In genomic region chr7:55469721-55470120, GRCh38 we compare ENCODE assay signal across 1 cellular context.
TF ChIP-seq lines count a peak whose summit lies in the region.

No MANE protein-coding gene starts in this region.

TF ChIP-seq in IMR-90, 13 proteins besides CTCF, POLR2A, EP300 and RAD21:
- no peak for TF ChIP-seq RFX5 (IDR thresholded peaks at IDR 0.05; ENCODE audit: low read depth, low read length)
- no peak for TF ChIP-seq MXI1 (IDR thresholded peaks at IDR 0.05; ENCODE audit: borderline replicate concordance, low read depth, low read length)
- TF ChIP-seq CHD1 (IDR thresholded peaks at IDR 0.05; ENCODE audit: low read depth, low read length), result no peak
- no peak for TF ChIP-seq NFE2L2 (IDR thresholded peaks at IDR 0.05; ENCODE audit: low read depth, low read length)
- no peak for TF ChIP-seq MAFK (IDR thresholded peaks at IDR 0.05; ENCODE audit: low read depth, low read length)
- no peak for TF ChIP-seq USF2 (IDR thresholded peaks at IDR 0.05; ENCODE audit: low read depth, low read length)
- TF ChIP-seq MAZ (IDR thresholded peaks at IDR 0.05; ENCODE audit: borderline replicate concordance, low read depth, low read length), result no peak
- no peak for TF ChIP-seq ELK1 (IDR thresholded peaks at IDR 0.05; ENCODE audit: borderline replicate concordance, low read depth, low read length)
- TF ChIP-seq RCOR1 (IDR thresholded peaks at IDR 0.05; ENCODE audit: insufficient replicate concordance, low read length), result no peak
- TF ChIP-seq CEBPB (IDR thresholded peaks at IDR 0.05; ENCODE audit: low read depth, low read length), result no peak
- no peak for TF ChIP-seq SMC3 (IDR thresholded peaks at IDR 0.05; ENCODE audit: low read depth, low read length)
- no peak for TF ChIP-seq BHLHE40 (IDR thresholded peaks at IDR 0.05; ENCODE audit: low read depth, low read length)
- TF ChIP-seq FOS (IDR thresholded peaks at IDR 0.05; ENCODE audit: low read depth, low read length), result no peak
